8 cellular contexts compared by ENCODE assay signal in the genomic region with DNA sequence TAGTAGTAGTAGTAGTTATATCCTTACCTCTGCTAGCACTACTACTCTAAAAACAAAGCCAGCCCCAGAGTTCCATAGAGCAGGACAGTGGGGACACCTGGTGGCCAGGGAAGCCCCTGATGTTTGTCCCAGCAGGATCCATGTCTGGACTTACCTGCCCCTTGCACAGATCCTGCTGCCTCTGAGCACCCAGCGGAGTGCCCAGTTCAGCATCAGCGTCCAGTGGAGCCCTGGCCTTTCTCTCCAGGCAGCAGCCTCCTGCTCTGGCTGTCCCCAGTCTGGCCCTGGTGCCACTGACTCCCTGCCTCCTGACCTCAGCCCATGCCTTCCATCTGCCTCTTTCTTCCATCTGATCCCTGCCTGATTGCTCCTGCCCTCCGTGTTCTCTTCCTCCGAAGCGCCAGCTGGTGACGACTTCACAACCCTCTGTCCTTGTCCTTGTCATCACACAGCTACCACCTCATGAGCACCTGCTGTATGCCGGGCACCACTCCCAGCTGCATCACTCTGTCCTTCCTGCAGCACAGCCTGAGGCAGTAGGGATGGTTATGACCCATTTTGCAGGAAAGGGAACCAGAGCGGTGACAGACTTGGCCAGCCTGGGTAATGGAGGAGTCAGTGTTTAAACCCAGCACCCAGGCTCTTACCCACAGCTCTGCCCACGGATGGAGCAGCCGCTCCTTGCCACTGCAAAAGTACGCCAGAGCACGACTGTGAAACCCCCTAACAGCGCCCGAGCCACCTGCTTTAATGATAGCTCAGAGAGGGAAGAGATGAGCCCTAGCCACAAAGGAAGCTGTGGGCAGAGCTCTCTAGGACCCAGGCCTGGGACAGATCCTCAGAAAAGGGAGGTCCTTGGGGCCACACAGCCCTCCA. TPM values are rescaled to one million over a fixed set of nuclear protein-coding genes. Genes with fewer than 3 reads are reported as not detected.
A peak's percentile ranks its signal among the peaks of the same experiment; 100 is the strongest.
DNase-seq lines count a peak whose midpoint lies in the region; ATAC-seq and TF ChIP-seq lines count a peak whose summit lies in the region.

No MANE protein-coding gene starts in this region.

- H4K20me1 ChIP-seq in OCI-LY7 (ENCODE audit: insufficient read depth, low read length), result no peaks in the 10 kb centered on the region

- no peaks in the 10 kb centered on the region for H3K36me3 Mint-ChIP-seq in HFFc6 (ENCODE audit: low read depth)

- H3K4me1 Mint-ChIP-seq in HFFc6 (ENCODE audit: low read depth), result no peaks in the 10 kb centered on the region

- H3K4me3 ChIP-seq in OCI-LY7 (ENCODE audit: low read depth, low read length, poor library complexity, severe bottlenecking), result no peak overlapping the region
- no peak overlapping the region for H3K4me3 ChIP-seq in fibroblast of the aortic adventitia (ENCODE audit: low read depth, low read length)
- H3K4me3 ChIP-seq in parathyroid adenoma (ENCODE audit: low read depth, low read length), result no peak overlapping the region

- no peaks in the 10 kb centered on the region for H3K9me3 Mint-ChIP-seq in HFFc6

- peak; percentile 73 for DNase-seq in AG20443 (ENCODE audit: low spot score)
- DNase-seq in HFFc6, result peak; percentile 34
- peak; percentile 64 for DNase-seq in OCI-LY7 (ENCODE audit: low spot score)
- DNase-seq in activated T-cell treated with anti-CD3 and anti-CD28 coated beads, Interleukin-2, amount 50 U/mL, for 1 hour, result peak; percentile 76
- peak; percentile 48 for DNase-seq in fibroblast of the aortic adventitia (ENCODE audit: low read depth)
- DNase-seq in NK-92 (lab: John Stamatoyannopoulos, UW; ENCODE audit: unreplicated experiment), result no peak

- H3K9me2 ChIP-seq in OCI-LY7 (ENCODE audit: insufficient read depth, low read length), result no peaks in the 10 kb centered on the region

- no peaks in the 10 kb centered on the region for H3K79me2 ChIP-seq in OCI-LY7 (ENCODE audit: insufficient read depth, low read depth, low read length)
- no peaks in the 10 kb centered on the region for H3K79me2 ChIP-seq in parathyroid adenoma

- no peaks in the 10 kb centered on the region for H3K36me3 ChIP-seq in OCI-LY7 (ENCODE audit: insufficient read depth, low read length)
- no peaks in the 10 kb centered on the region for H3K36me3 ChIP-seq in parathyroid adenoma (ENCODE audit: control insufficient read depth, insufficient read depth, low read length)

- no TSS peak for BruUV-seq in OCI-LY7 (replicated peaks; lab: Mats Ljungman, UMichigan)

- H3K4me1 ChIP-seq in OCI-LY7 (ENCODE audit: insufficient read depth, low read length, poor library complexity, severe bottlenecking) (no peaks in the 10 kb centered on the region), parathyroid adenoma (no peaks in the 10 kb centered on the region)

- CTCF ChIA-PET in OCI-LY7 (lab: Charles Lee; ENCODE audit: unreplicated experiment), result no interaction called here

- H3K27me3 ChIP-seq in parathyroid adenoma (ENCODE audit: control insufficient read depth, insufficient read depth, low read length), result no peaks in the 10 kb centered on the region

- no peak overlapping the region for H3K27ac Mint-ChIP-seq in HFFc6

- TF ChIP-seq CTCF in HFFc6 (IDR thresholded peaks at IDR 0.05) (peak; percentile 77), OCI-LY7 (conservative IDR thresholded peaks at IDR 0.05; ENCODE audit: low read length) (peak; percentile 73), fibroblast of the aortic adventitia (IDR thresholded peaks at IDR 0.05; ENCODE audit: insufficient read depth, low read length) (peak; percentile 60), parathyroid adenoma (IDR thresholded peaks at IDR 0.05) (peak; percentile 16)

- ATAC-seq in HG02840 (IDR thresholded peaks at IDR 0.05; ENCODE audit: low FRiP score, unreplicated experiment), result no peak

- no peak overlapping the region for H3K4me3 Mint-ChIP-seq in HFFc6

- peaks cover 18% of the 10 kb centered on the region for H3K27me3 Mint-ChIP-seq in HFFc6 (ENCODE audit: insufficient read depth)

- intact Hi-C loops in OCI-LY7 (cut with micrococcal nuclease; ENCODE audit: unreplicated experiment), result loop anchor here (1.0 to 2.0 kb wide), 2 partner anchors 122 to 193 kb away; no protein-coding TSS in a partner anchor

- POLR2A ChIA-PET in OCI-LY7 (lab: Charles Lee), result interaction anchor here (0.5 to 0.6 kb wide), 2 partner anchors 298 to 577 kb away, joined by 4 to 5 read pairs; a partner anchor contains a TSS

- H2AFZ ChIP-seq in OCI-LY7 (ENCODE audit: low read length) (no peak overlapping the region), parathyroid adenoma (no peak overlapping the region)

- H3K4me2 ChIP-seq in OCI-LY7 (ENCODE audit: low read length) (no peak overlapping the region), parathyroid adenoma (ENCODE audit: low read length) (no peak overlapping the region)

- no peak overlapping the region for H3K9ac ChIP-seq in parathyroid adenoma

- H3K9me3 ChIP-seq in OCI-LY7 (ENCODE audit: low read length) (no peaks in the 10 kb centered on the region), parathyroid adenoma (ENCODE audit: control insufficient read depth, low read length) (no peaks in the 10 kb centered on the region)

- H3K27ac ChIP-seq in OCI-LY7 (ENCODE audit: low read depth, low read length, poor library complexity, severe bottlenecking) (no peak overlapping the region), parathyroid adenoma (no peak overlapping the region)

RNA-seq across cellular contexts. Expression of a gene that starts 11.5 kb away (rescaled TPM):
- 1 to 10 TPM in 4 of 6 experiments, under 1 TPM in 2; 0.24 to 5.1 (median 4.1) TPM for total RNA-seq in HFFc6 (2021; fragmentation: NEBNext Ultra II Directional; extraction: Animal tissue kit (Norgen Biotek cat#: 25700))
- total RNA-seq in OCI-LY7 (2014; rRNA removed; shearing (Covaris generic)), result 52.3 and 60.8 TPM in 2 replicates
- total RNA-seq in OCI-LY7 (2022), result 39.4 and 42.8 TPM in 2 replicates
- total RNA-seq in fibroblast of the aortic adventitia (ENCODE audit: low replicate concordance), result 0.18 and 2.9 TPM in 2 replicates

Comparison
In these comparisons a context has a peak if more than half of its experiments do, and no peak if none do; other contexts are left out.
1. CTCF ChIP-seq: peak in every context shown above with its lines; median percentile 77 in HFFc6; 73 in OCI-LY7; 60 in fibroblast of the aortic adventitia; 16 in parathyroid adenoma.
2. RNA of a gene that starts 11.5 kb away (total RNA-seq): 39.4 to 60.8 TPM in OCI-LY7; 0.24 to 5.1 TPM in HFFc6 and 0.18 to 2.9 TPM in fibroblast of the aortic adventitia; every median in the first group is over 4 times any median in the second.